21 cellular contexts compared by ENCODE assay signal in the genomic region with DNA sequence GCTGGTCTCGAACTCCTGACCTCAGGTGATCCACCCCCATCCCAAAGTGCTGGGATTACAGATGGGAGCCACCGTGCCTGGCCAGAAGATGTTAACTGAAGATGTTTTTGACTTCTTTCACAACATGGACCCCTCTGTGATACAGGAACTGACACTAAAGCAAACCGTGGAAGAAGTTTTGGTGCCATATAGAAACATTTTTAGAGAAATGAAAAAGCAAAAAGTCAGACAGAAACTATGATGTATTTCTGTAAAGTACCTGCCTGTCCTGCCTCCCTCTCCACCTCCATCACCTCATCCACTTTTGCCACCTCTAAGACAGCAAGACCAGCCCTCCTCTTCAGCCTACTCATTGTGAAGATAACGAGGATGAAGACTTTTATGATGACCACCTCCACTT. TPM values are rescaled to one million over a fixed set of nuclear protein-coding genes. Genes with fewer than 3 reads are reported as not detected.
"Had no signal": no experiment of that assay in that cellular context is flagged by ENCODE, and none has a peak within 500 bp of the region (broad histone marks: within the 10 kb centered on the region; RNA-seq: fewer than 3 reads in every experiment).

No MANE protein-coding gene starts in this region.

- ATAC-seq: effector memory CD8-positive, alpha-beta T cell; gastrocnemius medialis; left lobe of liver; mucosa of descending colon; naive thymus-derived CD8-positive, alpha-beta T cell; psoas muscle; right lobe of liver had no signal

- H3K27ac ChIP-seq: epithelial cell of prostate, esophagus muscularis mucosa, gastrocnemius medialis, neutrophil, psoas muscle, right lobe of liver, stomach, thoracic aorta, transverse colon had no signal

- H3K27me3 ChIP-seq: esophagus muscularis mucosa, gastrocnemius medialis, neutrophil, right lobe of liver, stomach, transverse colon had no signal

- H3K36me3 ChIP-seq: gastrocnemius medialis, neutrophil, right lobe of liver, thoracic aorta, transverse colon had no signal

- H3K4me1 ChIP-seq: esophagus muscularis mucosa, gastrocnemius medialis, psoas muscle, right lobe of liver, stomach, transverse colon had no signal

- DNase-seq: effector memory CD8-positive, alpha-beta T cell; gastrocnemius medialis; glutamatergic neuron; islet precursor cell; mammary epithelial cell; mucosa of descending colon; naive thymus-derived CD8-positive, alpha-beta T cell; psoas muscle; retina; right lobe of liver; stimulated activated CD4-positive, alpha-beta T cell treated with anti-CD3 and anti-CD28 coated beads, Interleukin-4, amount 100 ng/mL, for 1 hour; stimulated activated CD8-positive, alpha-beta memory T cell treated with anti-CD3 and anti-CD28 coated beads, Interleukin-4, amount 100 ng/mL, for 48 hours; stimulated activated naive CD4-positive, alpha-beta T cell; stomach; substantia nigra; transverse colon had no signal

- H3K4me1 Mint-ChIP-seq: naive thymus-derived CD8-positive, alpha-beta T cell had no signal

- H3K4me3 ChIP-seq: esophagus muscularis mucosa, gastrocnemius medialis, mucosa of descending colon, psoas muscle, right lobe of liver, stomach, thoracic aorta, transverse colon had no signal

- H3K4me3 Mint-ChIP-seq: effector memory CD8-positive, alpha-beta T cell; naive thymus-derived CD8-positive, alpha-beta T cell had no signal

- H3K9me3 ChIP-seq: esophagus muscularis mucosa, gastrocnemius medialis, mucosa of descending colon, neutrophil, psoas muscle, right lobe of liver, thoracic aorta, transverse colon had no signal

- H3K9me3 Mint-ChIP-seq: effector memory CD8-positive, alpha-beta T cell had no signal

- H3K27ac Mint-ChIP-seq: effector memory CD8-positive, alpha-beta T cell; naive thymus-derived CD8-positive, alpha-beta T cell had no signal

RNA-seq across cellular contexts. Expression of gene FBXO27, which starts 11.3 kb away (rescaled TPM):
- total RNA-seq: naive thymus-derived CD8-positive, alpha-beta T cell had no signal

RNA-seq across cellular contexts. Expression of gene FBXO17, which starts 45.5 kb away (rescaled TPM):
- total RNA-seq: naive thymus-derived CD8-positive, alpha-beta T cell had no signal
